14 cellular contexts compared by ENCODE assay signal in the genomic region with DNA sequence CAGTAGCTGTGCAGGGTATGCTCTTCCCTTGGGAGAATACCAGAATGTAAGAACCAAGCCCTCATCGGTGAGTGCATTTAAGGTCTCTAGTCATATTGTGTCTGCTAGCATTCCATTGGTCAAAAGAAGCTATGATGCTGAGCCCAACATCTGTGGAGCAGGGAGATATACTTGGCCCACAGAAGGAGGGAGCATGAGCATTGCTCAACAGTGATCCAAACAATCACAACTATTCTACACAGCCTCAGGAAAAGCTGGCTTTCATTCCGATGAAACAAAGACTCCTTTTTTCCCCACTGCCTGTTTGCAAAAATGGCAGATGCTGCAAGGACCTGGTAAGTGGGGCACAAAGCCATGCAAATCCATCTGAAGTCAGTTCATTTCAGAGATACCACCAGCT.
DNase-seq lines count a peak whose midpoint lies in the region; ATAC-seq and TF ChIP-seq lines count a peak whose summit lies in the region.
"Had no signal": no experiment of that assay in that cellular context is flagged by ENCODE, and none has a peak within 500 bp of the region (broad histone marks: within the 10 kb centered on the region; RNA-seq: fewer than 3 reads in every experiment).

No MANE protein-coding gene starts in this region.

- peak overlapping the region in 19 of 59 donors; percentile 1 to 50 (median 15) for H3K4me3 ChIP-seq in dorsolateral prefrontal cortex
- H3K4me3 ChIP-seq in CD8-positive, alpha-beta T cell (ENCODE audit: low read depth, low read length) = no peak overlapping the region
- H3K4me3 ChIP-seq: esophagus muscularis mucosa, ovary, stomach had no signal

- H3K27ac Mint-ChIP-seq in CD8-positive, alpha-beta T cell = no peak overlapping the region
- H3K27ac Mint-ChIP-seq: dendritic cell treated with granulocyte-macrophage colony-stimulating factor and Interleukin-4, amounts not matched to agents 40 ng/mL and 50 ng/mL, for 4 days had no signal

- H3K4me1 Mint-ChIP-seq in CD8-positive, alpha-beta T cell (ENCODE audit: low read depth) = no peaks in the 10 kb centered on the region

- POLR2A ChIA-PET in CD8-positive, alpha-beta T cell (lab: Charles Lee) = no interaction called here

- intact Hi-C loops in dorsolateral prefrontal cortex (cut with DNase I) (no loop called here), left cardiac atrium (cut with DNase I) (no loop called here), sciatic nerve (cut with DNase I) (no loop called here)
- intact Hi-C loops in CD8-positive, alpha-beta T cell (cut with DNase I, micrococcal nuclease) = no loop called here

- no peaks in the 10 kb centered on the region for H3K9me3 Mint-ChIP-seq in CD8-positive, alpha-beta T cell
- H3K9me3 Mint-ChIP-seq: dendritic cell treated with granulocyte-macrophage colony-stimulating factor and Interleukin-4, amounts not matched to agents 40 ng/mL and 50 ng/mL, for 4 days had no signal

- DNase-seq in GM04503 (ENCODE audit: low read depth) (peak; percentile 61), dorsolateral prefrontal cortex (peak in 5 of 10 donors; percentile 36 to 72 (median 52)), left cardiac atrium (no peak), sciatic nerve (ENCODE audit: low spot score) (no peak), NCI-H82 treated with DMSO at 0.1 percent for 48 hours (lab: John Stamatoyannopoulos, UW; ENCODE audit: unreplicated experiment) (no peak), NCI-H2196 (lab: John Stamatoyannopoulos, UW; ENCODE audit: unreplicated experiment) (no peak)
- no peak for DNase-seq in CD8-positive, alpha-beta T cell
- DNase-seq: NCI-H1694 treated with DMSO at 0.1 percent for 48 hours, ovary, PC-3, stomach had no signal

- CTCF ChIA-PET in CD8-positive, alpha-beta T cell (lab: Charles Lee) = no interaction called here

- H3K27me3 ChIP-seq in dorsolateral prefrontal cortex = peaks cover 0 to 5% (median 0%) of the 10 kb centered on the region in 45 donors
- H3K27me3 ChIP-seq in CD8-positive, alpha-beta T cell (ENCODE audit: insufficient read depth, low read length) = no peaks in the 10 kb centered on the region
- H3K27me3 ChIP-seq: esophagus muscularis mucosa, ovary, stomach had no signal

- no peaks in the 10 kb centered on the region for H3K4me1 ChIP-seq in CD8-positive, alpha-beta T cell (ENCODE audit: insufficient read depth, low read length)

- no peak overlapping the region for H3K4me3 Mint-ChIP-seq in CD8-positive, alpha-beta T cell
- H3K4me3 Mint-ChIP-seq: dendritic cell treated with granulocyte-macrophage colony-stimulating factor and Interleukin-4, amounts not matched to agents 40 ng/mL and 50 ng/mL, for 4 days had no signal

- peak overlapping the region; percentile 42 to 98 (median 91) for H3K27ac ChIP-seq in dorsolateral prefrontal cortex
- H3K27ac ChIP-seq in CD8-positive, alpha-beta T cell (ENCODE audit: low read depth, low read length) = no peak overlapping the region
- H3K27ac ChIP-seq: esophagus muscularis mucosa, HL-60, ovary, stomach had no signal

- no peaks in the 10 kb centered on the region for H3K36me3 Mint-ChIP-seq in CD8-positive, alpha-beta T cell

- peak; percentile 76 to 91 for ATAC-seq in left cardiac atrium
- ATAC-seq in sciatic nerve = peak; percentile 98
- ATAC-seq in CD8-positive, alpha-beta T cell = no peak
- ATAC-seq: PC-3 had no signal

- peak in 7 of 56 donors; percentile 10 to 25 (median 18) for TF ChIP-seq CTCF in dorsolateral prefrontal cortex (IDR thresholded peaks at IDR 0.05 in 54 of 56, conservative IDR thresholded peaks at IDR 0.05 in 2 of 56; ENCODE audit: low read depth in 1 of 56, partially characterized antibody in 56 of 56)
- TF ChIP-seq CTCF in CD8-positive, alpha-beta T cell (IDR thresholded peaks at IDR 0.05) = no peak

- no peaks in the 10 kb centered on the region for H3K9me3 ChIP-seq in CD8-positive, alpha-beta T cell (ENCODE audit: low read length)
- H3K9me3 ChIP-seq: esophagus muscularis mucosa, ovary, stomach had no signal

- H3K36me3 ChIP-seq in CD8-positive, alpha-beta T cell (ENCODE audit: insufficient read depth, low read length) = no peaks in the 10 kb centered on the region
- H3K36me3 ChIP-seq: esophagus muscularis mucosa, ovary, stomach had no signal

- H3K27me3 Mint-ChIP-seq in CD8-positive, alpha-beta T cell (ENCODE audit: low read depth) = peaks cover 22% of the 10 kb centered on the region
